Comparison of ENCODE assay signal across 1 cellular context in genomic region chr2:128379021-128380005, GRCh38.
TF ChIP-seq lines count a peak whose summit lies in the region.

No MANE protein-coding gene starts in this region.

TF ChIP-seq in HepG2, 621 proteins besides CTCF, POLR2A, EP300 and RAD21 (continued from another document and continues in another):
- TF ChIP-seq, protein P1, sequence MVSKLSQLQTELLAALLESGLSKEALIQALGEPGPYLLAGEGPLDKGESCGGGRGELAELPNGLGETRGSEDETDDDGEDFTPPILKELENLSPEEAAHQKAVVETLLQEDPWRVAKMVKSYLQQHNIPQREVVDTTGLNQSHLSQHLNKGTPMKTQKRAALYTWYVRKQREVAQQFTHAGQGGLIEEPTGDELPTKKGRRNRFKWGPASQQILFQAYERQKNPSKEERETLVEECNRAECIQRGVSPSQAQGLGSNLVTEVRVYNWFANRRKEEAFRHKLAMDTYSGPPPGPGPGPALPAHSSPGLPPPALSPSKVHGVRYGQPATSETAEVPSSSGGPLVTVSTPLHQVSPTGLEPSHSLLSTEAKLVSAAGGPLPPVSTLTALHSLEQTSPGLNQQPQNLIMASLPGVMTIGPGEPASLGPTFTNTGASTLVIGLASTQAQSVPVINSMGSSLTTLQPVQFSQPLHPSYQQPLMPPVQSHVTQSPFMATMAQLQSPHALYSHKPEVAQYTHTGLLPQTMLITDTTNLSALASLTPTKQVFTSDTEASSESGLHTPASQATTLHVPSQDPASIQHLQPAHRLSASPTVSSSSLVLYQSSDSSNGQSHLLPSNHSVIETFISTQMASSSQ (IDR thresholded peaks at IDR 0.05; ENCODE audit: low read depth): peak; percentile 59; the same call in 1 of the 2 replicates
- TF ChIP-seq, protein P1 (CRISPR knock-in tag; IDR thresholded peaks at IDR 0.05; ENCODE audit: borderline replicate concordance): no peak; the same call in 1 of the 2 replicates
- TF ChIP-seq ZNF839 (CRISPR knock-in tag; IDR thresholded peaks at IDR 0.05; ENCODE audit: borderline replicate concordance) (no peak), ZSCAN12 (CRISPR knock-in tag; IDR thresholded peaks at IDR 0.05) (no peak), ZNF543 (CRISPR knock-in tag; IDR thresholded peaks at IDR 0.05) (0 out of 2 replicates have a peak, but pooled peaks have one; percentile 61), TBL1XR1 (IDR thresholded peaks at IDR 0.05; ENCODE audit: borderline replicate concordance, low read length, partially characterized antibody) (no peak), PITX1 (CRISPR knock-in tag; IDR thresholded peaks at IDR 0.05) (peak; percentile 77), RFXANK (CRISPR knock-in tag; IDR thresholded peaks at IDR 0.05) (no peak), TBX2 (CRISPR knock-in tag; IDR thresholded peaks at IDR 0.05; ENCODE audit: borderline replicate concordance) (peak; percentile 96; the same call in 1 of the 2 replicates), MIER2 (CRISPR knock-in tag; IDR thresholded peaks at IDR 0.05) (peak; percentile 61; the same call in 1 of the 2 replicates), PCBP1 (IDR thresholded peaks at IDR 0.05; ENCODE audit: borderline replicate concordance, low read depth, low read length) (no peak), MIXL1 (CRISPR knock-in tag; IDR thresholded peaks at IDR 0.05) (no peak), POGK (CRISPR knock-in tag; conservative IDR thresholded peaks at IDR 0.05) (peak; percentile 49; the same call in 1 of the 2 replicates), KIAA2018 (CRISPR knock-in tag; IDR thresholded peaks at IDR 0.05; ENCODE audit: borderline replicate concordance) (no peak), USF2 (IDR thresholded peaks at IDR 0.05; ENCODE audit: low read depth, low read length) (no peak), USF2 (CRISPR knock-in tag; IDR thresholded peaks at IDR 0.05; ENCODE audit: borderline replicate concordance) (no peak), ZNF33B (CRISPR knock-in tag; IDR thresholded peaks at IDR 0.05) (no peak), ZNF362 (CRISPR knock-in tag; IDR thresholded peaks at IDR 0.05; ENCODE audit: borderline replicate concordance) (no peak), ZNF598 (CRISPR knock-in tag; IDR thresholded peaks at IDR 0.05; ENCODE audit: borderline replicate concordance) (no peak), GZF1 (CRISPR knock-in tag; IDR thresholded peaks at IDR 0.05) (no peak), ZNF562 (CRISPR knock-in tag; IDR thresholded peaks at IDR 0.05; ENCODE audit: borderline replicate concordance) (no peak), BHLHE40 (IDR thresholded peaks at IDR 0.05; ENCODE audit: low read length) (peak; percentile 4; the same call in 1 of the 2 replicates), JDP2 (CRISPR knock-in tag; IDR thresholded peaks at IDR 0.05; ENCODE audit: borderline replicate concordance) (no peak), KDM4B (CRISPR knock-in tag; IDR thresholded peaks at IDR 0.05) (no peak), ZNF580 (CRISPR knock-in tag; IDR thresholded peaks at IDR 0.05; ENCODE audit: borderline replicate concordance, low read depth) (no peak; the same call in 1 of the 2 replicates), PCBP2 (optimal IDR thresholded peaks at IDR 0.05; ENCODE audit: low read depth, low read length, poor library complexity, severe bottlenecking) (no peak)
- TF ChIP-seq, protein P2, sequence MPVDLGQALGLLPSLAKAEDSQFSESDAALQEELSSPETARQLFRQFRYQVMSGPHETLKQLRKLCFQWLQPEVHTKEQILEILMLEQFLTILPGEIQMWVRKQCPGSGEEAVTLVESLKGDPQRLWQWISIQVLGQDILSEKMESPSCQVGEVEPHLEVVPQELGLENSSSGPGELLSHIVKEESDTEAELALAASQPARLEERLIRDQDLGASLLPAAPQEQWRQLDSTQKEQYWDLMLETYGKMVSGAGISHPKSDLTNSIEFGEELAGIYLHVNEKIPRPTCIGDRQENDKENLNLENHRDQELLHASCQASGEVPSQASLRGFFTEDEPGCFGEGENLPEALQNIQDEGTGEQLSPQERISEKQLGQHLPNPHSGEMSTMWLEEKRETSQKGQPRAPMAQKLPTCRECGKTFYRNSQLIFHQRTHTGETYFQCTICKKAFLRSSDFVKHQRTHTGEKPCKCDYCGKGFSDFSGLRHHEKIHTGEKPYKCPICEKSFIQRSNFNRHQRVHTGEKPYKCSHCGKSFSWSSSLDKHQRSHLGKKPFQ (CRISPR knock-in tag; IDR thresholded peaks at IDR 0.05; ENCODE audit: insufficient replicate concordance): no peak
- TF ChIP-seq, protein P3, sequence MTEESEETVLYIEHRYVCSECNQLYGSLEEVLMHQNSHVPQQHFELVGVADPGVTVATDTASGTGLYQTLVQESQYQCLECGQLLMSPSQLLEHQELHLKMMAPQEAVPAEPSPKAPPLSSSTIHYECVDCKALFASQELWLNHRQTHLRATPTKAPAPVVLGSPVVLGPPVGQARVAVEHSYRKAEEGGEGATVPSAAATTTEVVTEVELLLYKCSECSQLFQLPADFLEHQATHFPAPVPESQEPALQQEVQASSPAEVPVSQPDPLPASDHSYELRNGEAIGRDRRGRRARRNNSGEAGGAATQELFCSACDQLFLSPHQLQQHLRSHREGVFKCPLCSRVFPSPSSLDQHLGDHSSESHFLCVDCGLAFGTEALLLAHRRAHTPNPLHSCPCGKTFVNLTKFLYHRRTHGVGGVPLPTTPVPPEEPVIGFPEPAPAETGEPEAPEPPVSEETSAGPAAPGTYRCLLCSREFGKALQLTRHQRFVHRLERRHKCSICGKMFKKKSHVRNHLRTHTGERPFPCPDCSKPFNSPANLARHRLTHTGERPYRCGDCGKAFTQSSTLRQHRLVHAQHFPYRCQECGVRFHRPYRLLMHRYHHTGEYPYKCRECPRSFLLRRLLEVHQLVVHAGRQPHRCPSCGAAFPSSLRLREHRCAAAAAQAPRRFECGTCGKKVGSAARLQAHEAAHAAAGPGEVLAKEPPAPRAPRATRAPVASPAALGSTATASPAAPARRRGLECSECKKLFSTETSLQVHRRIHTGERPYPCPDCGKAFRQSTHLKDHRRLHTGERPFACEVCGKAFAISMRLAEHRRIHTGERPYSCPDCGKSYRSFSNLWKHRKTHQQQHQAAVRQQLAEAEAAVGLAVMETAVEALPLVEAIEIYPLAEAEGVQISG (CRISPR knock-in tag; IDR thresholded peaks at IDR 0.05): no peak
- TF ChIP-seq, protein P4, sequence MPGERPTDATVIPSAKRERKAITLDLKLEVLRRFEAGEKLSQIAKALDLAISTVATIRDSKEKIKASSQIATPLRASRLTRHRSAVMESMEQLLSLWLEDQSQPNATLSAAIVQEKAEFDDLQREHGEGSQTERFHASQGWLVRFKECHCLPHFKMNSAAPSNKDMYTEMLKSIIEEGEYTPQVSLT (CRISPR knock-in tag; IDR thresholded peaks at IDR 0.05; ENCODE audit: borderline replicate concordance, low read depth): no peak
- TF ChIP-seq, protein P5, sequence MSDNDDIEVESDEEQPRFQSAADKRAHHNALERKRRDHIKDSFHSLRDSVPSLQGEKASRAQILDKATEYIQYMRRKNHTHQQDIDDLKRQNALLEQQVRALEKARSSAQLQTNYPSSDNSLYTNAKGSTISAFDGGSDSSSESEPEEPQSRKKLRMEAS (IDR thresholded peaks at IDR 0.05): peak; percentile 77
